Comparison of ENCODE assay signal across 23 cellular contexts in the genomic region with DNA sequence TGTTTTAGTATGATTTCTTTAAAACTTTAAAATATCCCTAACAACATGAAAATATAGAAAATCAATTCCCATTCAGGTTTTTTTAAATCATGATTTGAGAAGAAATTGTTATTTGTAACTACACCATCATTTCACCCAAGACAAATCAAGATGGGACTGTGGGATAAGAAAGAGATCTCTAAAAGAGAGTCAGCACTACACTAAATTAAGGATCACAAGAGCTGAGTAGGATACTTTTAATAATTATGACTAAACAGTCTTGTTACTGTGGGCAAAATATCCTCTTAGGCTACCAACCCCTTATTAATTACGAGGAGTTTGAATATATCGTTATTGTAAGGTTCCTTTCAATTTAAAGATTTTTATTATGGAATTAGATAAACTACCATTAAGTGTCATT. TPM values are rescaled to one million over a fixed set of nuclear protein-coding genes. Genes with fewer than 3 reads are reported as not detected.
DNase-seq lines count a peak whose midpoint lies in the region; ATAC-seq, FAIRE-seq and TF ChIP-seq lines count a peak whose summit lies in the region.
"Had no signal": no experiment of that assay in that cellular context is flagged by ENCODE, and none has a peak within 500 bp of the region (broad histone marks: within the 10 kb centered on the region; RNA-seq: fewer than 3 reads in every experiment).

No MANE protein-coding gene starts in this region.

- TF ChIP-seq CTCF in psoas muscle (IDR thresholded peaks at IDR 0.05): no peak

- peaks cover 41% of the 10 kb centered on the region for H3K4me1 ChIP-seq in psoas muscle
- H3K4me1 ChIP-seq: BE2C had no signal

- ATAC-seq in psoas muscle (peak in 3 of 4 donors; percentile 34 to 62 (median 47)), GM19351 (IDR thresholded peaks at IDR 0.05; ENCODE audit: unreplicated experiment) (no peak), GM21360 (IDR thresholded peaks at IDR 0.05; ENCODE audit: unreplicated experiment) (no peak), HG02798 (IDR thresholded peaks at IDR 0.05; ENCODE audit: poor library complexity, unreplicated experiment) (no peak)
- ATAC-seq: HepG2 had no signal

- intact Hi-C loops in psoas muscle (cut with DNase I): loop anchor here (5.0 kb wide), 3 partner anchors 42 to 118 kb away; a partner anchor contains a TSS

- H3K36me3 ChIP-seq in psoas muscle (ENCODE audit: insufficient read depth in 1 of 2, low read depth in 1 of 2): no peaks in the 10 kb centered on the region
- H3K36me3 ChIP-seq: BE2C had no signal

- peak overlapping the region; percentile 78 for H3K27ac ChIP-seq in psoas muscle

- WGBS in psoas muscle, 3 donors: 74 to 89% (median 76%) methylated on average over 2 of the region's 2 CpGs

- peak; percentile 39 for FAIRE-seq in GM19239 (lab: Jason Lieb, UNC)
- FAIRE-seq: A204.1, GM12892, H1, HepG2 had no signal

- no peaks in the 10 kb centered on the region for H3K27me3 ChIP-seq in psoas muscle (ENCODE audit: insufficient read depth in 3 of 3, low read length in 2 of 3)
- H3K27me3 ChIP-seq: BE2C had no signal

- peak overlapping the region; percentile 81 for H3K4me3 ChIP-seq in psoas muscle

- no peak for DNase-seq in GM19239 (ENCODE audit: insufficient read length, low spot score)
- peak; percentile 36 for DNase-seq in NCI-H69 (lab: John Stamatoyannopoulos, UW)
- DNase-seq in psoas muscle: no peak
- DNase-seq: ACHN; BE2C; C1 segment of cervical spinal cord; CD4-positive, CD25-positive, alpha-beta regulatory T cell; CD8-positive, alpha-beta memory T cell; COR-L47; DMS 273 treated with DMSO at 0.1 percent for 48 hours; DMS53; DND-41; EL; H9; KBM-7 had no signal

- H3K9me3 ChIP-seq in psoas muscle: no peaks in the 10 kb centered on the region
- H3K9me3 ChIP-seq: BE2C had no signal

RNA-seq across cellular contexts. Expression of a gene that starts 3.0 kb away (rescaled TPM):
- total RNA-seq in psoas muscle: 1 to 10 TPM; 2.2 to 4.6 (median 2.9) TPM
- 1 to 10 TPM in 1 of 3 donors, under 1 TPM in 2; 0.51 to 2.9 (median 0.63) TPM for polyA plus RNA-seq in psoas muscle
- total RNA-seq: G401 had no signal

RNA-seq across cellular contexts. Expression of a gene that starts 43.7 kb away (rescaled TPM):
- 1 to 10 TPM; 1.4 to 2.2 (median 1.7) TPM for total RNA-seq in psoas muscle
- polyA plus RNA-seq in psoas muscle: 1 to 10 TPM; 1.3 to 5.1 (median 2.4) TPM

Comparison
In these comparisons a context has a peak if more than half of its experiments do, and no peak if none do; other contexts are left out.
1. ATAC-seq: peak in psoas muscle (3 of 4); none in GM19351 (single experiment), GM21360 (single experiment) and HG02798 (single experiment).